ENCODE assay signal across 8 cellular contexts in genomic region chr3:107523361-107524213, GRCh38. TPM values are rescaled to one million over a fixed set of nuclear protein-coding genes. Genes with fewer than 3 reads are reported as not detected.
DNase-seq lines count a peak whose midpoint lies in the region; ATAC-seq, FAIRE-seq and TF ChIP-seq lines count a peak whose summit lies in the region.

No MANE protein-coding gene starts in this region.

- no peak for FAIRE-seq in RCC 7860 (lab: Jason Lieb, UNC)

- H3K4me1 Mint-ChIP-seq in natural killer cell, result peaks cover 20 to 29% of the 10 kb centered on the region in 2 donors

- no peaks in the 10 kb centered on the region for H3K27me3 Mint-ChIP-seq in natural killer cell (ENCODE audit: low read depth in 2 of 2)

- TF ChIP-seq POLR2A in testis (IDR thresholded peaks at IDR 0.05), result no peak

- peak overlapping the region; percentile 99 for H3K4me3 Mint-ChIP-seq in natural killer cell

- peak overlapping the region; percentile 97 to 98 for H3K27ac ChIP-seq in testis

- H3K4me3 ChIP-seq in testis, result peak overlapping the region; percentile 93 to 97

- no peaks in the 10 kb centered on the region for H3K9me3 ChIP-seq in testis

- ATAC-seq in GM19351 (IDR thresholded peaks at IDR 0.05; ENCODE audit: unreplicated experiment) (peak; percentile 29), HG03439 (IDR thresholded peaks at IDR 0.05; ENCODE audit: unreplicated experiment) (peak; percentile 33), natural killer cell (peak; percentile 29 to 53 (median 51))

- WGBS in testis, 2 donors, result 1% methylated on average over 20 to 49 of the region's 54 CpGs

- no peaks in the 10 kb centered on the region for H3K36me3 ChIP-seq in testis (ENCODE audit: low read depth, missing control alignments)

- peaks cover 7% of the 10 kb centered on the region for H3K4me1 ChIP-seq in testis

- H3K27ac Mint-ChIP-seq in natural killer cell, result peak overlapping the region; percentile 86 to 88

- TF ChIP-seq CTCF in natural killer cell (IDR thresholded peaks at IDR 0.05) (no peak), testis (IDR thresholded peaks at IDR 0.05) (no peak)

- intact Hi-C loops in natural killer cell (cut with micrococcal nuclease), result loop anchor here (2.0 to 10.0 kb wide), 3 partner anchors 75 to 601 kb away; no protein-coding TSS in a partner anchor
- intact Hi-C loops in testis (cut with DNase I; ENCODE audit: low total_unique reads), result loop anchor here (5.0 kb wide), 1 partner anchor 91 kb away; no protein-coding TSS in a partner anchor

- H3K36me3 Mint-ChIP-seq in natural killer cell, result no peaks in the 10 kb centered on the region

- peak; percentile 33 for DNase-seq in CD1c-positive myeloid dendritic cell (ENCODE audit: extremely low spot score)
- DNase-seq in RCC 7860 (ENCODE audit: low spot score), result peak; percentile 25
- peak; percentile 38 for DNase-seq in activated T-helper 9 cell treated with anti-CD3 and anti-CD28 coated beads, Interleukin-2, amount 50 U/mL, for 16 hours (ENCODE audit: low read depth)
- peak; percentile 44 for DNase-seq in fibroblast of the conjunctiva (ENCODE audit: low read depth)
- peak; percentile 51 for DNase-seq in natural killer cell
- DNase-seq in testis, result peak; percentile 48

- no peaks in the 10 kb centered on the region for H3K27me3 ChIP-seq in testis

- H3K9me3 Mint-ChIP-seq in natural killer cell, result no peaks in the 10 kb centered on the region

RNA-seq across cellular contexts. Expression of gene BBX, which starts 0.8 kb away (rescaled TPM):
- total RNA-seq in natural killer cell, result 10 to 100 TPM; 80.0 to 87.1 (median 83.4) TPM
- 100 to 1,000 TPM; 312 to 317 TPM for total RNA-seq in testis
- 93.3 TPM for polyA plus RNA-seq in testis (ENCODE audit: insufficient read depth, low read depth, low replicate concordance)

Comparison
In these comparisons a context has a peak if more than half of its experiments do, and no peak if none do; other contexts are left out.
1. Peak in every context shown above with its lines: DNase-seq, ATAC-seq, H3K4me3 ChIP-seq and H3K27ac ChIP-seq.